ENCODE assay signal across 8 cellular contexts in the genomic region with DNA sequence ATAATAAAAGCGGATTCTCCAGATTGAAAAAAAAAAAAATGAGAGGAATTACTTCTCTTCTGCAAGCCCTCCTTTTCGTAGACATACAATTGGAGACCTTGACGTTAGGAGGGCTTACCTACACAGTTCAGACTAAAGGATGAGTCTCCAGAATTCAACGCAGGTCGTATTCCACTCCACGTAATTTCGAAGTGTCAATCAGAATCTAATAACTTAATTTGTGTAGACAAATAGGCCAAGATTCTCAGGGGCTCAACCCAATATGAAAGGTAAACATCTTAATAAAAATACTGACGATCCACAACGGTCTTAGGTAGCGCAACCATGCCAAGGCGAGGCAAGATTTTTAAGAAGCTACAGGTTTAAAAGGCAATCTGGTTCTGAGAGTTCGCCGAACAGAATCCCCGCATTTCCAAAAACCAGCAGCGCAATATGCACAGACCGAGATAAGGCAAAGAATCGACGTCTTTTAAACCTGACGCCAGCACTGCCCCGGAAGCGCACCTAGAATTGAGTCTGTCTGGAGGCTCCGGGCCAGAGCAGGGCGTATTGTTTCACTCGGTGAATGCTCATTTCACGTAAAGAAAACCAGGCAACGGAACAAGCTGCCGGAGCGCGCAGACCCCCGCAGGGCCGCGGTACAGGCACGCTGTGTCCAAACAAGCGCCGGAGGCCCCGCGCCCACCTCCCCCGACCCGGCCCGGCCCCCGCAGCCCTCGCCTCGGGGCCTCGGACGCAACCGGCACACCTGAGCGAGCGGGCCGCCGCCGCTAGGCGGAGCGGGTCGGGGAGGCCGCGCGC. TPM values are rescaled to one million over a fixed set of nuclear protein-coding genes. Genes with fewer than 3 reads are reported as not detected.
A peak's percentile ranks its signal among the peaks of the same experiment; 100 is the strongest.
DNase-seq lines count a peak whose midpoint lies in the region; ATAC-seq, FAIRE-seq and TF ChIP-seq lines count a peak whose summit lies in the region.

No MANE protein-coding gene starts in this region.

- WGBS in heart right ventricle, 2 donors, result 1 to 2% methylated on average over 57 of the region's 57 CpGs
- under 1% methylated on average over 55 of the region's 57 CpGs for WGBS in prostate gland

- intact Hi-C loops in heart right ventricle (cut with DNase I) (loop anchor here in 4 of 10 donors (2.0 to 5.0 kb wide), 3 partner anchors 34 to 71 kb away; partner anchors contain the start of gene TAF1C (in 2 of the 4)), prostate gland (cut with DNase I) (no loop called here)

- H3K9me3 ChIP-seq in heart right ventricle (no peaks in the 10 kb centered on the region), prostate gland (no peaks in the 10 kb centered on the region)

- H3K4me3 ChIP-seq in heart right ventricle, result peak overlapping the region; percentile 73 to 98 (median 88)
- H3K4me3 ChIP-seq in prostate gland, result peak overlapping the region; percentile 66 to 70

- no peak for TF ChIP-seq POLR2A in prostate gland (IDR thresholded peaks at IDR 0.05)

- H3K9me3 Mint-ChIP-seq in activated naive CD4-positive, alpha-beta T cell treated with anti-CD3 and anti-CD28 coated beads, Interleukin-2, amount 50 U/mL, for 72 hours, result no peaks in the 10 kb centered on the region

- no peaks in the 10 kb centered on the region for H3K27me3 ChIP-seq in heart right ventricle
- H3K27me3 ChIP-seq in prostate gland (replicated peaks; ENCODE audit: insufficient read depth), result no peaks in the 10 kb centered on the region

- peak overlapping the region; percentile 92 to 99 for H3K27ac Mint-ChIP-seq in activated naive CD4-positive, alpha-beta T cell treated with anti-CD3 and anti-CD28 coated beads, Interleukin-2, amount 50 U/mL, for 72 hours

- TF ChIP-seq CTCF in heart right ventricle (IDR thresholded peaks at IDR 0.05) (peak in 6 of 9 donors; percentile 21 to 63 (median 46)), prostate gland (IDR thresholded peaks at IDR 0.05) (peak in 1 of 4 experiments; percentile 25)

- peaks cover 0 to 4% of the 10 kb centered on the region in 2 donors for H3K36me3 Mint-ChIP-seq in activated naive CD4-positive, alpha-beta T cell treated with anti-CD3 and anti-CD28 coated beads, Interleukin-2, amount 50 U/mL, for 72 hours

- DNase-seq in Ammon's horn (ENCODE audit: low spot score) (peak; percentile 36), GM18507 (ENCODE audit: extremely low spot score, insufficient read length, low read depth) (peak; percentile 17), NCI-H510A treated with DMSO at 0.1 percent for 48 hours (lab: John Stamatoyannopoulos, UW) (peak; percentile 20), heart right ventricle (peak in 1 of 2 donors; percentile 43), prostate gland (ENCODE audit: low spot score) (peak; percentile 41), ecto neural progenitor cell (ENCODE audit: low spot score) (no peak)
- DNase-seq in activated naive CD4-positive, alpha-beta T cell treated with anti-CD3 and anti-CD28 coated beads, Interleukin-2, amount 50 U/mL, for 72 hours (ENCODE audit: low spot score in 2 of 2), result peak in 1 of 2 donors; percentile 52

- peak; percentile 18 for FAIRE-seq in GM18507 (lab: Jason Lieb, UNC)

- ATAC-seq in HG02938 (IDR thresholded peaks at IDR 0.05; ENCODE audit: unreplicated experiment), result peak; percentile 48
- ATAC-seq in activated naive CD4-positive, alpha-beta T cell treated with anti-CD3 and anti-CD28 coated beads, Interleukin-2, amount 50 U/mL, for 72 hours, result peak; percentile 55
- peak in 6 of 8 donors; percentile 0 to 23 (median 3) for ATAC-seq in heart right ventricle

- peak overlapping the region; percentile 76 to 98 (median 93) for H3K27ac ChIP-seq in heart right ventricle
- H3K27ac ChIP-seq in prostate gland, result peak overlapping the region; percentile 84 to 87

- H3K36me3 ChIP-seq in heart right ventricle, result peaks cover 0 to 2% (median 0%) of the 10 kb centered on the region in 9 donors
- no peaks in the 10 kb centered on the region for H3K36me3 ChIP-seq in prostate gland

- peaks cover 2 to 42% (median 30%) of the 10 kb centered on the region in 9 donors for H3K4me1 ChIP-seq in heart right ventricle
- peaks cover 3% of the 10 kb centered on the region for H3K4me1 ChIP-seq in prostate gland (replicated peaks)

RNA-seq across cellular contexts. Expression of gene MBTPS1, which starts 0.6 kb away (rescaled TPM):
- total RNA-seq in activated naive CD4-positive, alpha-beta T cell treated with anti-CD3 and anti-CD28 coated beads, Interleukin-2, amount 50 U/mL, for 72 hours, result 10 to 100 TPM; 39.9 to 41.1 TPM
- total RNA-seq in heart right ventricle (100 to 1,000 TPM in 1 of 10 donors, 10 to 100 TPM in 9; 55.9 to 122 (median 73.5) TPM), prostate gland (100 to 1,000 TPM in 1 of 2 donors, 10 to 100 TPM in 1; 79.0 to 133 TPM)
- 10 to 100 TPM; 41.4 to 45.1 TPM for polyA plus RNA-seq in heart right ventricle

RNA-seq across cellular contexts. Expression of gene HSDL1, which starts 28.9 kb away (rescaled TPM):
- total RNA-seq in activated naive CD4-positive, alpha-beta T cell treated with anti-CD3 and anti-CD28 coated beads, Interleukin-2, amount 50 U/mL, for 72 hours, result 10 to 100 TPM; 11.2 to 11.8 TPM
- total RNA-seq in heart right ventricle (10 to 100 TPM; 19.4 to 38.5 (median 25.3) TPM), prostate gland (10 to 100 TPM; 12.0 to 17.3 TPM)
- polyA plus RNA-seq in heart right ventricle, result 10 to 100 TPM in 1 of 2 donors, 1 to 10 TPM in 1; 9.9 to 13.7 TPM

RNA-seq across cellular contexts. Expression of gene DNAAF1, which starts 29.0 kb away (rescaled TPM):
- total RNA-seq in activated naive CD4-positive, alpha-beta T cell treated with anti-CD3 and anti-CD28 coated beads, Interleukin-2, amount 50 U/mL, for 72 hours, result not detected
- total RNA-seq in heart right ventricle, result under 1 TPM in 3 of 10 donors, not detected in 7; 0.23 to 0.54 (median 0.28) TPM
- polyA plus RNA-seq in heart right ventricle, result 1 to 10 TPM in 1 of 2 donors, under 1 TPM in 1; 0.33 to 2.6 TPM
- total RNA-seq in prostate gland, result 1 to 10 TPM in 1 of 2 donors, under 1 TPM in 1; 0.32 to 8.2 TPM

Comparison
In these comparisons a context has a peak if more than half of its experiments do, and no peak if none do; other contexts are left out.
1. ATAC-seq: peak in every context shown above with its lines; median percentile 55 in activated naive CD4-positive, alpha-beta T cell treated with anti-CD3 and anti-CD28 coated beads, Interleukin-2, amount 50 U/mL, for 72 hours; 48 in HG02938; 3 in heart right ventricle.